1 cellular context compared by ENCODE assay signal in the genomic region with DNA sequence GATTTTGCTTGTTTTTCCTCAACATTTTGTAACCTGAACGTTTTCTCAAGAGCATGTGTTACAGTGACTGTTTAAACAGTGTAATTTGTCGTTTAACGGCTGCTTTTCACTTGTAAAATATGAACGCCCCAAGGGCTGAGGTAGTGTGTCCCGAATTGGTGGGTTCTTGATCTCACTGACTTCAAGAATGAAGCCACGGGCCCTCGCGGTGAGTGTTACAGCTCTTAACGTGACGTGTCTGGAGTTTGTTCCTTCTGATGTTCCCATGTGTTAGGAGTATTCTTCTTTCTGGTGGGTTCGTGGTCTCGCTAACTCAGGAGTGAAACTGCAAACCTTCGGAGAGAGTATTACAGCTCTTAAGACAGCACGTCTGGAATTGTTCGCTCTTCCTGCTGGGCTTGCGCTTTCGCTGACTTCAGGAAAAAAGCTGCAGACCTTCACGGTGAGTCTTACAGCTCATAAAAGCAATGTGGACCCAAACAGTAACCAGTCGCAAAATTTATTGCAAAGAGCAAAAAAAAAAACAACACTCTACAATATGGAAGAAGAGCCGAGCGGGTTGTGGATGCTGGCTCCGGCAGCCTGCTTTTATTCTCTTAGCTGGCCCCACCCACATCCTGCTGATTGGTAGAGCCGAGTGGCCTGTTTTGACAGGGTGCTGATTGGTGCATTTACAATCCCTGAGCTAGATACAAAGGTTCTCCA.
TF ChIP-seq lines count a peak whose summit lies in the region.

No MANE protein-coding gene starts in this region.

TF ChIP-seq in K562, 482 proteins besides CTCF, POLR2A, EP300 and RAD21:
- TF ChIP-seq KDM5B (IDR thresholded peaks at IDR 0.05; ENCODE audit: insufficient replicate concordance, low read depth, low read length) (peak; percentile 42), DPF2 (IDR thresholded peaks at IDR 0.05) (no peak), SUPT5H (IDR thresholded peaks at IDR 0.05) (peak; percentile 57; the same call in 1 of the 2 replicates), NFYB (IDR thresholded peaks at IDR 0.05; ENCODE audit: extremely low read depth, insufficient read length) (peak; percentile 79), SREBF1 (IDR thresholded peaks at IDR 0.05; ENCODE audit: borderline replicate concordance, low read depth, low read length) (0 out of 2 replicates have a peak, but pooled peaks have one; percentile 23), POLR2AphosphoS5 (IDR thresholded peaks at IDR 0.05; ENCODE audit: control insufficient read depth, insufficient read depth, low read depth, low read length) (peak; percentile 24; the same call in 1 of the 2 replicates), RBFOX2 (IDR thresholded peaks at IDR 0.05; ENCODE audit: low read depth, low read length) (0 out of 2 replicates have a peak, but pooled peaks have one; percentile 6), BHLHE40 (IDR thresholded peaks at IDR 0.05; ENCODE audit: low read length) (no peak)
- TF ChIP-seq, protein P1, sequence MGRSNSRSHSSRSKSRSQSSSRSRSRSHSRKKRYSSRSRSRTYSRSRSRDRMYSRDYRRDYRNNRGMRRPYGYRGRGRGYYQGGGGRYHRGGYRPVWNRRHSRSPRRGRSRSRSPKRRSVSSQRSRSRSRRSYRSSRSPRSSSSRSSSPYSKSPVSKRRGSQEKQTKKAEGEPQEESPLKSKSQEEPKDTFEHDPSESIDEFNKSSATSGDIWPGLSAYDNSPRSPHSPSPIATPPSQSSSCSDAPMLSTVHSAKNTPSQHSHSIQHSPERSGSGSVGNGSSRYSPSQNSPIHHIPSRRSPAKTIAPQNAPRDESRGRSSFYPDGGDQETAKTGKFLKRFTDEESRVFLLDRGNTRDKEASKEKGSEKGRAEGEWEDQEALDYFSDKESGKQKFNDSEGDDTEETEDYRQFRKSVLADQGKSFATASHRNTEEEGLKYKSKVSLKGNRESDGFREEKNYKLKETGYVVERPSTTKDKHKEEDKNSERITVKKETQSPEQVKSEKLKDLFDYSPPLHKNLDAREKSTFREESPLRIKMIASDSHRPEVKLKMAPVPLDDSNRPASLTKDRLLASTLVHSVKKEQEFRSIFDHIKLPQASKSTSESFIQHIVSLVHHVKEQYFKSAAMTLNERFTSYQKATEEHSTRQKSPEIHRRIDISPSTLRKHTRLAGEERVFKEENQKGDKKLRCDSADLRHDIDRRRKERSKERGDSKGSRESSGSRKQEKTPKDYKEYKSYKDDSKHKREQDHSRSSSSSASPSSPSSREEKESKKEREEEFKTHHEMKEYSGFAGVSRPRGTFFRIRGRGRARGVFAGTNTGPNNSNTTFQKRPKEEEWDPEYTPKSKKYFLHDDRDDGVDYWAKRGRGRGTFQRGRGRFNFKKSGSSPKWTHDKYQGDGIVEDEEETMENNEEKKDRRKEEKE (IDR thresholded peaks at IDR 0.05; ENCODE audit: borderline replicate concordance in 1 of 2, control insufficient read depth in 1 of 2, low read depth in 2 of 2, low read length in 1 of 2): 0 out of 4 replicates have a peak, but pooled peaks of 1 of the 2 experiments have one; percentile 26
- TF ChIP-seq, protein P2, sequence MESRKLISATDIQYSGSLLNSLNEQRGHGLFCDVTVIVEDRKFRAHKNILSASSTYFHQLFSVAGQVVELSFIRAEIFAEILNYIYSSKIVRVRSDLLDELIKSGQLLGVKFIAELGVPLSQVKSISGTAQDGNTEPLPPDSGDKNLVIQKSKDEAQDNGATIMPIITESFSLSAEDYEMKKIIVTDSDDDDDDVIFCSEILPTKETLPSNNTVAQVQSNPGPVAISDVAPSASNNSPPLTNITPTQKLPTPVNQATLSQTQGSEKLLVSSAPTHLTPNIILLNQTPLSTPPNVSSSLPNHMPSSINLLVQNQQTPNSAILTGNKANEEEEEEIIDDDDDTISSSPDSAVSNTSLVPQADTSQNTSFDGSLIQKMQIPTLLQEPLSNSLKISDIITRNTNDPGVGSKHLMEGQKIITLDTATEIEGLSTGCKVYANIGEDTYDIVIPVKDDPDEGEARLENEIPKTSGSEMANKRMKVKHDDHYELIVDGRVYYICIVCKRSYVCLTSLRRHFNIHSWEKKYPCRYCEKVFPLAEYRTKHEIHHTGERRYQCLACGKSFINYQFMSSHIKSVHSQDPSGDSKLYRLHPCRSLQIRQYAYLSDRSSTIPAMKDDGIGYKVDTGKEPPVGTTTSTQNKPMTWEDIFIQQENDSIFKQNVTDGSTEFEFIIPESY (CRISPR knock-in tag; IDR thresholded peaks at IDR 0.05): 0 out of 2 replicates have a peak, but pooled peaks have one; percentile 9
